Comparison of ENCODE assay signal across 16 cellular contexts in the genomic region with DNA sequence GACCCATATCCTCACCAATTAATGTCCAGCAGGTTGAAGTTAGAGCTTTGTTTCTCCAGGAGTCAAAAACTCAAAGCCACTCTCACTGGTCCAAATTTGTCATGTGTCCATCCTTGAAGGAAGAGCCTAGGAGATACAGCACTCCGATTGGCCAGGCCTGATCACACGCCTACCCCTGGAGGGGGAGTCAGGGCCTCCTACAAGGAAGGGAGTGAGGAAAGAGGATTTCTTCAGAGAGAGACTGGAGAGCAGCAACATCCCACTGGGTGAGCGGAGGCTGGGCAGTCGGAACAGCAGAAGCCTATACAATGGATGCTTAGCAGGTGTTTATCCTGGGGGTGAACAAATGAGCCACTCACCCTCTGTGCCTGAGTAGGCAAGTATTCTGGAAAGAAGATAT.
"Had no signal": no experiment of that assay in that cellular context is flagged by ENCODE, and none has a peak within 500 bp of the region (broad histone marks: within the 10 kb centered on the region; RNA-seq: fewer than 3 reads in every experiment).

No MANE protein-coding gene starts in this region.

- H3K27ac Mint-ChIP-seq: activated T-helper 2 cell treated with anti-CD3 and anti-CD28 coated beads, Interferon-gamma antibody, Interleukin-2, Interleukin-4, amounts not matched to agents 10 μg/mL and 5 μg/mL and 100 μg/mL, durations not matched to agents 14 hours and 24 hours and 36 hours; effector memory CD8-positive, alpha-beta T cell; nephron; stimulated activated memory B cell treated with anti-CD40 and anti-IgM and Interleukin-4, amounts not matched to agents 10 μg/mL and 1 μg/mL and 100 μg/mL, for 72 hours; T-helper 17 cell had no signal

- H3K9me3 ChIP-seq: left lung, ovary, tibial nerve had no signal

- H3K4me1 ChIP-seq: left lung, tibial nerve had no signal

- H3K4me3 Mint-ChIP-seq: central memory CD8-positive, alpha-beta T cell; effector memory CD8-positive, alpha-beta T cell; nephron; stimulated activated memory B cell treated with anti-CD40 and anti-IgM and Interleukin-4, amounts not matched to agents 10 μg/mL and 1 μg/mL and 100 μg/mL, for 72 hours; T-helper 17 cell had no signal

- H3K36me3 ChIP-seq: left lung, ovary, tibial nerve had no signal

- H3K4me3 ChIP-seq: left lung, ovary, skin epidermis, tibial nerve had no signal

- H3K27me3 ChIP-seq: ovary had no signal

- DNase-seq: activated CD4-positive, alpha-beta T cell treated with anti-CD3 and anti-CD28 coated beads, Interleukin-2, amount 50 U/mL, for 1 hour; activated naive CD4-positive, alpha-beta T cell treated with anti-CD3 and anti-CD28 coated beads, Interleukin-2, amount 50 U/mL, for 16 hours; effector memory CD8-positive, alpha-beta T cell; hypothalamus; left lung; ovary; T-helper 17 cell had no signal

- H3K9me3 Mint-ChIP-seq: activated T-helper 2 cell treated with anti-CD3 and anti-CD28 coated beads, Interferon-gamma antibody, Interleukin-2, Interleukin-4, amounts not matched to agents 10 μg/mL and 5 μg/mL and 100 μg/mL, durations not matched to agents 14 hours and 24 hours and 36 hours; central memory CD8-positive, alpha-beta T cell; effector memory CD8-positive, alpha-beta T cell; nephron; stimulated activated memory B cell treated with anti-CD40 and anti-IgM and Interleukin-4, amounts not matched to agents 10 μg/mL and 1 μg/mL and 100 μg/mL, for 72 hours had no signal

- H3K27ac ChIP-seq: epithelial cell of prostate, left lung, ovary, skin epidermis, tibial nerve had no signal

- FAIRE-seq: islet of Langerhans, TTC549 had no signal

- H3K4me1 Mint-ChIP-seq: stimulated activated memory B cell treated with anti-CD40 and anti-IgM and Interleukin-4, amounts not matched to agents 10 μg/mL and 1 μg/mL and 100 μg/mL, for 72 hours had no signal

- ATAC-seq: effector memory CD8-positive, alpha-beta T cell; left lung; stimulated activated memory B cell treated with anti-CD40 and anti-IgM and Interleukin-4, amounts not matched to agents 10 μg/mL and 1 μg/mL and 100 μg/mL, for 72 hours; T-helper 17 cell had no signal

- H3K36me3 Mint-ChIP-seq: stimulated activated memory B cell treated with anti-CD40 and anti-IgM and Interleukin-4, amounts not matched to agents 10 μg/mL and 1 μg/mL and 100 μg/mL, for 72 hours had no signal
